ENCODE assay signal across 8 cellular contexts in genomic region chr17:36197389-36197708, GRCh38.
A peak's percentile ranks its signal among the peaks of the same experiment; 100 is the strongest.
DNase-seq lines count a peak whose midpoint lies in the region; ATAC-seq and TF ChIP-seq lines count a peak whose summit lies in the region.

No MANE protein-coding gene starts in this region.

- TF ChIP-seq CTCF in choroid plexus epithelial cell (conservative IDR thresholded peaks at IDR 0.05; ENCODE audit: low read depth, low read length) = no peak

- H3K4me3 ChIP-seq in GM08714 (ENCODE audit: low read length) (peak overlapping the region; percentile 54; the same call in 1 of the 2 replicates), choroid plexus epithelial cell (ENCODE audit: low read depth, low read length) (no peak overlapping the region)

- DNase-seq in choroid plexus epithelial cell (ENCODE audit: low read depth) (peak; percentile 18), HUDEP-2 (lab: John Stamatoyannopoulos, UW; ENCODE audit: unreplicated experiment in 76 of 76) (no peak), hippocampal formation (lab: John Stamatoyannopoulos, UW) (no peak)

- peak; percentile 9 for ATAC-seq in GM19467 (IDR thresholded peaks at IDR 0.05; ENCODE audit: unreplicated experiment)
- ATAC-seq in HG03159 (IDR thresholded peaks at IDR 0.05; ENCODE audit: unreplicated experiment) = peak; percentile 22
- no peak for ATAC-seq in GM18519 (IDR thresholded peaks at IDR 0.05; ENCODE audit: low FRiP score, unreplicated experiment)
- ATAC-seq in HG03521 (IDR thresholded peaks at IDR 0.05; ENCODE audit: unreplicated experiment) = no peak

Comparison
In these comparisons a context has a peak if more than half of its experiments do, and no peak if none do; other contexts are left out.
1. ATAC-seq: peak in GM19467 (single experiment) and HG03159 (single experiment); none in GM18519 (single experiment) and HG03521 (single experiment).